ENCODE assay signal across 1 cellular context in the genomic region with DNA sequence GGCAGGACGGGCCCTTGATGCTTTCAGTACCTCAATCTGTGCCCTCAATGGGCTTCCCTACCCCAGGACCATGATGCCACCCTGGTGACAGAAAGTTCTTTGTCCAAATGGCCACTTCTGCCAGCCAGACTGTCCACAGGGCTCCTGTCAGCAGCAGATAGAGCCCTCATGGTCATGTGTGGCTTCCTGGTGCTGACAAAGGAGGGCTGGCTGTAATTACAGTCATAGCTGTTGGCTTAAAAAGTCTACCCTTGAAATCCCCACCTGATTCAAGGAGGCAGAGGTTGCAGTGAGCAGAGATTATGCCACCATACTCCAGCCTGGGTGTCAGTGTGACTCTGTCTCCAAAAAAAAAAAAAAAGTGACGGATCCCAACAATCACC.
TF ChIP-seq lines count a peak whose summit lies in the region.

No MANE protein-coding gene starts in this region.

TF ChIP-seq in HepG2, 621 proteins besides CTCF, POLR2A, EP300 and RAD21:
- TF ChIP-seq HNRNPH1 (optimal IDR thresholded peaks at IDR 0.05; ENCODE audit: low read depth, low read length) (no peak), ZNF30 (CRISPR knock-in tag; IDR thresholded peaks at IDR 0.05) (no peak), NRL (CRISPR knock-in tag; IDR thresholded peaks at IDR 0.05; ENCODE audit: borderline replicate concordance) (0 out of 2 replicates have a peak, but pooled peaks have one; percentile 15), U2AF2 (IDR thresholded peaks at IDR 0.05; ENCODE audit: low read depth, low read length) (no peak), NFYB (CRISPR knock-in tag; IDR thresholded peaks at IDR 0.05) (no peak), KLF13 (CRISPR knock-in tag; IDR thresholded peaks at IDR 0.05) (no peak), ZNF17 (CRISPR knock-in tag; IDR thresholded peaks at IDR 0.05) (no peak), DR1 (CRISPR knock-in tag; IDR thresholded peaks at IDR 0.05) (no peak), ZSCAN21 (CRISPR knock-in tag; IDR thresholded peaks at IDR 0.05; ENCODE audit: borderline replicate concordance) (peak; percentile 15; the same call in 1 of the 2 replicates), ZNF839 (CRISPR knock-in tag; IDR thresholded peaks at IDR 0.05; ENCODE audit: borderline replicate concordance) (no peak), HNRNPL (IDR thresholded peaks at IDR 0.05; ENCODE audit: low read depth, low read length) (no peak), ISL2 (CRISPR knock-in tag; IDR thresholded peaks at IDR 0.05) (no peak), SOX6 (IDR thresholded peaks at IDR 0.05) (no peak), SOX6 (CRISPR knock-in tag; IDR thresholded peaks at IDR 0.05) (no peak), ZNF207 (IDR thresholded peaks at IDR 0.05; ENCODE audit: borderline replicate concordance) (no peak), SRY (CRISPR knock-in tag; IDR thresholded peaks at IDR 0.05) (no peak), ZNF484 (CRISPR knock-in tag; IDR thresholded peaks at IDR 0.05; ENCODE audit: borderline replicate concordance, low read depth) (no peak), HDAC1 (CRISPR knock-in tag; IDR thresholded peaks at IDR 0.05) (no peak), ZNF547 (CRISPR knock-in tag; IDR thresholded peaks at IDR 0.05) (peak; percentile 46; the same call in 1 of the 2 replicates), ZNF747 (CRISPR knock-in tag; IDR thresholded peaks at IDR 0.05; ENCODE audit: borderline replicate concordance) (no peak), ZNF292 (CRISPR knock-in tag; IDR thresholded peaks at IDR 0.05; ENCODE audit: borderline replicate concordance, low read depth) (no peak), ZBTB8A (CRISPR knock-in tag; IDR thresholded peaks at IDR 0.05; ENCODE audit: borderline replicate concordance, low read depth) (no peak), THAP11 (CRISPR knock-in tag; IDR thresholded peaks at IDR 0.05) (no peak)
- TF ChIP-seq, protein P1, sequence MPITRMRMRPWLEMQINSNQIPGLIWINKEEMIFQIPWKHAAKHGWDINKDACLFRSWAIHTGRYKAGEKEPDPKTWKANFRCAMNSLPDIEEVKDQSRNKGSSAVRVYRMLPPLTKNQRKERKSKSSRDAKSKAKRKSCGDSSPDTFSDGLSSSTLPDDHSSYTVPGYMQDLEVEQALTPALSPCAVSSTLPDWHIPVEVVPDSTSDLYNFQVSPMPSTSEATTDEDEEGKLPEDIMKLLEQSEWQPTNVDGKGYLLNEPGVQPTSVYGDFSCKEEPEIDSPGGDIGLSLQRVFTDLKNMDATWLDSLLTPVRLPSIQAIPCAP (CRISPR knock-in tag; IDR thresholded peaks at IDR 0.05; ENCODE audit: low read depth): no peak
- TF ChIP-seq, protein P2, sequence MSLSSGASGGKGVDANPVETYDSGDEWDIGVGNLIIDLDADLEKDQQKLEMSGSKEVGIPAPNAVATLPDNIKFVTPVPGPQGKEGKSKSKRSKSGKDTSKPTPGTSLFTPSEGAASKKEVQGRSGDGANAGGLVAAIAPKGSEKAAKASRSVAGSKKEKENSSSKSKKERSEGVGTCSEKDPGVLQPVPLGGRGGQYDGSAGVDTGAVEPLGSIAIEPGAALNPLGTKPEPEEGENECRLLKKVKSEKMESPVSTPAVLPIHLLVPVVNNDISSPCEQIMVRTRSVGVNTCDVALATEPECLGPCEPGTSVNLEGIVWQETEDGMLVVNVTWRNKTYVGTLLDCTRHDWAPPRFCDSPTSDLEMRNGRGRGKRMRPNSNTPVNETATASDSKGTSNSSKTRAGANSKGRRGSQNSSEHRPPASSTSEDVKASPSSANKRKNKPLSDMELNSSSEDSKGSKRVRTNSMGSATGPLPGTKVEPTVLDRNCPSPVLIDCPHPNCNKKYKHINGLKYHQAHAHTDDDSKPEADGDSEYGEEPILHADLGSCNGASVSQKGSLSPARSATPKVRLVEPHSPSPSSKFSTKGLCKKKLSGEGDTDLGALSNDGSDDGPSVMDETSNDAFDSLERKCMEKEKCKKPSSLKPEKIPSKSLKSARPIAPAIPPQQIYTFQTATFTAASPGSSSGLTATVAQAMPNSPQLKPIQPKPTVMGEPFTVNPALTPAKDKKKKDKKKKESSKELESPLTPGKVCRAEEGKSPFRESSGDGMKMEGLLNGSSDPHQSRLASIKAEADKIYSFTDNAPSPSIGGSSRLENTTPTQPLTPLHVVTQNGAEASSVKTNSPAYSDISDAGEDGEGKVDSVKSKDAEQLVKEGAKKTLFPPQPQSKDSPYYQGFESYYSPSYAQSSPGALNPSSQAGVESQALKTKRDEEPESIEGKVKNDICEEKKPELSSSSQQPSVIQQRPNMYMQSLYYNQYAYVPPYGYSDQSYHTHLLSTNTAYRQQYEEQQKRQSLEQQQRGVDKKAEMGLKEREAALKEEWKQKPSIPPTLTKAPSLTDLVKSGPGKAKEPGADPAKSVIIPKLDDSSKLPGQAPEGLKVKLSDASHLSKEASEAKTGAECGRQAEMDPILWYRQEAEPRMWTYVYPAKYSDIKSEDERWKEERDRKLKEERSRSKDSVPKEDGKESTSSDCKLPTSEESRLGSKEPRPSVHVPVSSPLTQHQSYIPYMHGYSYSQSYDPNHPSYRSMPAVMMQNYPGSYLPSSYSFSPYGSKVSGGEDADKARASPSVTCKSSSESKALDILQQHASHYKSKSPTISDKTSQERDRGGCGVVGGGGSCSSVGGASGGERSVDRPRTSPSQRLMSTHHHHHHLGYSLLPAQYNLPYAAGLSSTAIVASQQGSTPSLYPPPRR (CRISPR knock-in tag; IDR thresholded peaks at IDR 0.05; ENCODE audit: borderline replicate concordance): no peak
- TF ChIP-seq, protein P3, sequence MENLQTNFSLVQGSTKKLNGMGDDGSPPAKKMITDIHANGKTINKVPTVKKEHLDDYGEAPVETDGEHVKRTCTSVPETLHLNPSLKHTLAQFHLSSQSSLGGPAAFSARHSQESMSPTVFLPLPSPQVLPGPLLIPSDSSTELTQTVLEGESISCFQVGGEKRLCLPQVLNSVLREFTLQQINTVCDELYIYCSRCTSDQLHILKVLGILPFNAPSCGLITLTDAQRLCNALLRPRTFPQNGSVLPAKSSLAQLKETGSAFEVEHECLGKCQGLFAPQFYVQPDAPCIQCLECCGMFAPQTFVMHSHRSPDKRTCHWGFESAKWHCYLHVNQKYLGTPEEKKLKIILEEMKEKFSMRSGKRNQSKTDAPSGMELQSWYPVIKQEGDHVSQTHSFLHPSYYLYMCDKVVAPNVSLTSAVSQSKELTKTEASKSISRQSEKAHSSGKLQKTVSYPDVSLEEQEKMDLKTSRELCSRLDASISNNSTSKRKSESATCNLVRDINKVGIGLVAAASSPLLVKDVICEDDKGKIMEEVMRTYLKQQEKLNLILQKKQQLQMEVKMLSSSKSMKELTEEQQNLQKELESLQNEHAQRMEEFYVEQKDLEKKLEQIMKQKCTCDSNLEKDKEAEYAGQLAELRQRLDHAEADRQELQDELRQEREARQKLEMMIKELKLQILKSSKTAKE (CRISPR knock-in tag; IDR thresholded peaks at IDR 0.05; ENCODE audit: borderline replicate concordance): 0 out of 2 replicates have a peak, but pooled peaks have one; percentile 34
- TF ChIP-seq, protein P4, sequence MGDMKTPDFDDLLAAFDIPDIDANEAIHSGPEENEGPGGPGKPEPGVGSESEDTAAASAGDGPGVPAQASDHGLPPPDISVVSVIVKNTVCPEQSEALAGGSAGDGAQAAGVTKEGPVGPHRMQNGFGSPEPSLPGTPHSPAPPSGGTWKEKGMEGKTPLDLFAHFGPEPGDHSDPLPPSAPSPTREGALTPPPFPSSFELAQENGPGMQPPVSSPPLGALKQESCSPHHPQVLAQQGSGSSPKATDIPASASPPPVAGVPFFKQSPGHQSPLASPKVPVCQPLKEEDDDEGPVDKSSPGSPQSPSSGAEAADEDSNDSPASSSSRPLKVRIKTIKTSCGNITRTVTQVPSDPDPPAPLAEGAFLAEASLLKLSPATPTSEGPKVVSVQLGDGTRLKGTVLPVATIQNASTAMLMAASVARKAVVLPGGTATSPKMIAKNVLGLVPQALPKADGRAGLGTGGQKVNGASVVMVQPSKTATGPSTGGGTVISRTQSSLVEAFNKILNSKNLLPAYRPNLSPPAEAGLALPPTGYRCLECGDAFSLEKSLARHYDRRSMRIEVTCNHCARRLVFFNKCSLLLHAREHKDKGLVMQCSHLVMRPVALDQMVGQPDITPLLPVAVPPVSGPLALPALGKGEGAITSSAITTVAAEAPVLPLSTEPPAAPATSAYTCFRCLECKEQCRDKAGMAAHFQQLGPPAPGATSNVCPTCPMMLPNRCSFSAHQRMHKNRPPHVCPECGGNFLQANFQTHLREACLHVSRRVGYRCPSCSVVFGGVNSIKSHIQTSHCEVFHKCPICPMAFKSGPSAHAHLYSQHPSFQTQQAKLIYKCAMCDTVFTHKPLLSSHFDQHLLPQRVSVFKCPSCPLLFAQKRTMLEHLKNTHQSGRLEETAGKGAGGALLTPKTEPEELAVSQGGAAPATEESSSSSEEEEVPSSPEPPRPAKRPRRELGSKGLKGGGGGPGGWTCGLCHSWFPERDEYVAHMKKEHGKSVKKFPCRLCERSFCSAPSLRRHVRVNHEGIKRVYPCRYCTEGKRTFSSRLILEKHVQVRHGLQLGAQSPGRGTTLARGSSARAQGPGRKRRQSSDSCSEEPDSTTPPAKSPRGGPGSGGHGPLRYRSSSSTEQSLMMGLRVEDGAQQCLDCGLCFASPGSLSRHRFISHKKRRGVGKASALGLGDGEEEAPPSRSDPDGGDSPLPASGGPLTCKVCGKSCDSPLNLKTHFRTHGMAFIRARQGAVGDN (CRISPR knock-in tag; IDR thresholded peaks at IDR 0.05): peak; percentile 14; the same call in 1 of the 2 replicates
